In genomic region chr1:6597777-6598131, GRCh38 we compare ENCODE assay signal across 6 cellular contexts. TPM values are rescaled to one million over a fixed set of nuclear protein-coding genes. Genes with fewer than 3 reads are reported as not detected.
DNase-seq lines count a peak whose midpoint lies in the region; ATAC-seq and TF ChIP-seq lines count a peak whose summit lies in the region.
"Had no signal": no experiment of that assay in that cellular context is flagged by ENCODE, and none has a peak within 500 bp of the region (broad histone marks: within the 10 kb centered on the region; RNA-seq: fewer than 3 reads in every experiment).

No MANE protein-coding gene starts in this region.

- DNase-seq in activated CD8-positive, alpha-beta T cell treated with anti-CD3 and anti-CD28 coated beads, Interleukin-2, amount 10 ng/mL, durations not matched to agents 7 days and 5 days: no peak
- no peak for DNase-seq in activated CD8-positive, alpha-beta T cell treated with anti-CD3 and anti-CD28 coated beads for 36 hours
- DNase-seq: 8988T; erythroblast; stimulated activated CD4-positive, alpha-beta T cell treated with anti-CD3 and anti-CD28 coated beads, Interleukin-2, amount 100 ng/mL, for 24 hours had no signal

- no peak overlapping the region for H3K4me3 Mint-ChIP-seq in activated CD8-positive, alpha-beta T cell treated with anti-CD3 and anti-CD28 coated beads, Interleukin-2, amount 10 ng/mL, durations not matched to agents 7 days and 5 days
- H3K4me3 Mint-ChIP-seq in activated CD8-positive, alpha-beta T cell treated with anti-CD3 and anti-CD28 coated beads for 36 hours: no peak overlapping the region

- POLR2A ChIA-PET in activated CD8-positive, alpha-beta T cell treated with anti-CD3 and anti-CD28 coated beads, Interleukin-2, amount 10 ng/mL, durations not matched to agents 7 days and 5 days (lab: Charles Lee): no interaction called here
- POLR2A ChIA-PET in activated CD8-positive, alpha-beta T cell treated with anti-CD3 and anti-CD28 coated beads for 36 hours (lab: Charles Lee): interaction anchor here (3.1 kb wide), 1 partner anchor 9 kb away, joined by 13 read pairs; no protein-coding TSS in a partner anchor

- CTCF ChIA-PET in activated CD8-positive, alpha-beta T cell treated with anti-CD3 and anti-CD28 coated beads, Interleukin-2, amount 10 ng/mL, durations not matched to agents 7 days and 5 days (lab: Charles Lee): interaction anchor here (1.0 kb wide), 1 partner anchor 9 kb away, joined by 3 read pairs; no protein-coding TSS in a partner anchor
- CTCF ChIA-PET in activated CD8-positive, alpha-beta T cell treated with anti-CD3 and anti-CD28 coated beads for 36 hours (lab: Charles Lee): interaction anchor here (1.1 kb wide), 1 partner anchor 43 kb away, joined by 4 read pairs; the partner anchor contains the start of gene NOL9

- H3K27me3 Mint-ChIP-seq in activated CD8-positive, alpha-beta T cell treated with anti-CD3 and anti-CD28 coated beads, Interleukin-2, amount 10 ng/mL, durations not matched to agents 7 days and 5 days (ENCODE audit: low read depth): no peaks in the 10 kb centered on the region
- no peaks in the 10 kb centered on the region for H3K27me3 Mint-ChIP-seq in activated CD8-positive, alpha-beta T cell treated with anti-CD3 and anti-CD28 coated beads for 36 hours

- H3K4me1 Mint-ChIP-seq in activated CD8-positive, alpha-beta T cell treated with anti-CD3 and anti-CD28 coated beads, Interleukin-2, amount 10 ng/mL, durations not matched to agents 7 days and 5 days (ENCODE audit: low read depth): peaks cover 40% of the 10 kb centered on the region
- H3K4me1 Mint-ChIP-seq in activated CD8-positive, alpha-beta T cell treated with anti-CD3 and anti-CD28 coated beads for 36 hours (ENCODE audit: low read depth): peaks cover 33% of the 10 kb centered on the region

- peaks cover 63% of the 10 kb centered on the region for H3K36me3 Mint-ChIP-seq in activated CD8-positive, alpha-beta T cell treated with anti-CD3 and anti-CD28 coated beads, Interleukin-2, amount 10 ng/mL, durations not matched to agents 7 days and 5 days (ENCODE audit: low read depth)
- H3K36me3 Mint-ChIP-seq in activated CD8-positive, alpha-beta T cell treated with anti-CD3 and anti-CD28 coated beads for 36 hours (ENCODE audit: low read depth): peaks cover 52% of the 10 kb centered on the region

- TF ChIP-seq CTCF in activated CD8-positive, alpha-beta T cell treated with anti-CD3 and anti-CD28 coated beads for 36 hours (IDR thresholded peaks at IDR 0.05): no peak

- no peak for ATAC-seq in activated CD8-positive, alpha-beta T cell treated with anti-CD3 and anti-CD28 coated beads, Interleukin-2, amount 10 ng/mL, durations not matched to agents 7 days and 5 days
- ATAC-seq in activated CD8-positive, alpha-beta T cell treated with anti-CD3 and anti-CD28 coated beads for 36 hours: no peak

- H3K27ac Mint-ChIP-seq in activated CD8-positive, alpha-beta T cell treated with anti-CD3 and anti-CD28 coated beads, Interleukin-2, amount 10 ng/mL, durations not matched to agents 7 days and 5 days: peak overlapping the region; percentile 49
- no peak overlapping the region for H3K27ac Mint-ChIP-seq in activated CD8-positive, alpha-beta T cell treated with anti-CD3 and anti-CD28 coated beads for 36 hours

- intact Hi-C loops in activated CD8-positive, alpha-beta T cell treated with anti-CD3 and anti-CD28 coated beads for 36 hours (cut with micrococcal nuclease): no loop called here

- H3K9me3 Mint-ChIP-seq in activated CD8-positive, alpha-beta T cell treated with anti-CD3 and anti-CD28 coated beads, Interleukin-2, amount 10 ng/mL, durations not matched to agents 7 days and 5 days (ENCODE audit: insufficient read depth): no peaks in the 10 kb centered on the region
- H3K9me3 Mint-ChIP-seq in activated CD8-positive, alpha-beta T cell treated with anti-CD3 and anti-CD28 coated beads for 36 hours: no peaks in the 10 kb centered on the region

RNA-seq across cellular contexts. Expression of gene KLHL21, which starts 4.9 kb away (rescaled TPM):
- total RNA-seq in activated CD8-positive, alpha-beta T cell treated with anti-CD3 and anti-CD28 coated beads, Interleukin-2, amount 10 ng/mL, durations not matched to agents 7 days and 5 days: 10 to 100 TPM; 22.8 to 23.0 TPM
- total RNA-seq in activated CD8-positive, alpha-beta T cell treated with anti-CD3 and anti-CD28 coated beads for 36 hours: 10 to 100 TPM; 17.9 to 18.1 TPM

RNA-seq across cellular contexts. Expression of gene PHF13, which starts 15.8 kb away (rescaled TPM):
- 10 to 100 TPM; 11.8 to 12.6 TPM for total RNA-seq in activated CD8-positive, alpha-beta T cell treated with anti-CD3 and anti-CD28 coated beads, Interleukin-2, amount 10 ng/mL, durations not matched to agents 7 days and 5 days
- 10 to 100 TPM; 12.5 to 14.8 TPM for total RNA-seq in activated CD8-positive, alpha-beta T cell treated with anti-CD3 and anti-CD28 coated beads for 36 hours

RNA-seq across cellular contexts. Expression of gene ZBTB48, which starts 18.0 kb away (rescaled TPM):
- total RNA-seq in activated CD8-positive, alpha-beta T cell treated with anti-CD3 and anti-CD28 coated beads, Interleukin-2, amount 10 ng/mL, durations not matched to agents 7 days and 5 days: 10 to 100 TPM; 36.5 to 41.7 TPM
- total RNA-seq in activated CD8-positive, alpha-beta T cell treated with anti-CD3 and anti-CD28 coated beads for 36 hours: 10 to 100 TPM; 22.4 to 32.1 TPM

RNA-seq across cellular contexts. Expression of gene THAP3, which starts 26.9 kb away (rescaled TPM):
- 10 to 100 TPM; 19.1 to 20.8 TPM for total RNA-seq in activated CD8-positive, alpha-beta T cell treated with anti-CD3 and anti-CD28 coated beads, Interleukin-2, amount 10 ng/mL, durations not matched to agents 7 days and 5 days
- 10 to 100 TPM; 19.0 to 24.5 TPM for total RNA-seq in activated CD8-positive, alpha-beta T cell treated with anti-CD3 and anti-CD28 coated beads for 36 hours

RNA-seq across cellular contexts. Expression of gene TAS1R1, which starts 42.6 kb away (rescaled TPM):
- not detected for total RNA-seq in activated CD8-positive, alpha-beta T cell treated with anti-CD3 and anti-CD28 coated beads, Interleukin-2, amount 10 ng/mL, durations not matched to agents 7 days and 5 days
- not detected for total RNA-seq in activated CD8-positive, alpha-beta T cell treated with anti-CD3 and anti-CD28 coated beads for 36 hours
- total RNA-seq: SK-MEL-5 had no signal
